Comparison of ENCODE assay signal across 1 cellular context in the genomic region with DNA sequence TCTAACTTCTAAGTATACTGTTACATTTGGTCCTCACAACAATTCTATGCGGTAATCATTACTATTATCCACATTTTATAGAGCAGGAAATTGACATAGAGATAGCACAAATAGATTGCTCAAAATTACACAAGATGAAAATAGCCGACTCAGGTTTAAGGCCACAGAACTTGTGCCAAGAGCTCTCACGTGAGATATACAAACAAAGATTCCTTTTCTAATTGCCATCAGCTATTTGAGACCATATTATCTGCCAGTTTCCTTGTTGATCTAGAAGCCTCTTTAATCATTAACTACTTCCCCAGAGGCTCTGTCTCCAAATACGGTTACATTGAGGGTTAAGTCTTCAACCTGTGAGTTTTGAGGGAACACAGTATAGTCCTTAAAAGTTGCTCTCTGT.
TF ChIP-seq lines count a peak whose summit lies in the region.

No MANE protein-coding gene starts in this region.

TF ChIP-seq in HepG2, 621 proteins besides CTCF, POLR2A, EP300 and RAD21 (continued from another document):
- TF ChIP-seq FOXP1 (IDR thresholded peaks at IDR 0.05) = no peak
- TF ChIP-seq FOXP1 (CRISPR knock-in tag; IDR thresholded peaks at IDR 0.05) = 0 out of 2 replicates have a peak, but pooled peaks have one; percentile 10
- no peak for TF ChIP-seq MED13 (CRISPR knock-in tag; IDR thresholded peaks at IDR 0.05)
- 0 out of 2 replicates have a peak, but pooled peaks have one; percentile 28 for TF ChIP-seq SIX4 (CRISPR knock-in tag; IDR thresholded peaks at IDR 0.05)
- no peak for TF ChIP-seq RFX3 (CRISPR knock-in tag; IDR thresholded peaks at IDR 0.05)
- peak; percentile 83 for TF ChIP-seq BHLHE40 (IDR thresholded peaks at IDR 0.05; ENCODE audit: low read length)
- TF ChIP-seq, protein P1, sequence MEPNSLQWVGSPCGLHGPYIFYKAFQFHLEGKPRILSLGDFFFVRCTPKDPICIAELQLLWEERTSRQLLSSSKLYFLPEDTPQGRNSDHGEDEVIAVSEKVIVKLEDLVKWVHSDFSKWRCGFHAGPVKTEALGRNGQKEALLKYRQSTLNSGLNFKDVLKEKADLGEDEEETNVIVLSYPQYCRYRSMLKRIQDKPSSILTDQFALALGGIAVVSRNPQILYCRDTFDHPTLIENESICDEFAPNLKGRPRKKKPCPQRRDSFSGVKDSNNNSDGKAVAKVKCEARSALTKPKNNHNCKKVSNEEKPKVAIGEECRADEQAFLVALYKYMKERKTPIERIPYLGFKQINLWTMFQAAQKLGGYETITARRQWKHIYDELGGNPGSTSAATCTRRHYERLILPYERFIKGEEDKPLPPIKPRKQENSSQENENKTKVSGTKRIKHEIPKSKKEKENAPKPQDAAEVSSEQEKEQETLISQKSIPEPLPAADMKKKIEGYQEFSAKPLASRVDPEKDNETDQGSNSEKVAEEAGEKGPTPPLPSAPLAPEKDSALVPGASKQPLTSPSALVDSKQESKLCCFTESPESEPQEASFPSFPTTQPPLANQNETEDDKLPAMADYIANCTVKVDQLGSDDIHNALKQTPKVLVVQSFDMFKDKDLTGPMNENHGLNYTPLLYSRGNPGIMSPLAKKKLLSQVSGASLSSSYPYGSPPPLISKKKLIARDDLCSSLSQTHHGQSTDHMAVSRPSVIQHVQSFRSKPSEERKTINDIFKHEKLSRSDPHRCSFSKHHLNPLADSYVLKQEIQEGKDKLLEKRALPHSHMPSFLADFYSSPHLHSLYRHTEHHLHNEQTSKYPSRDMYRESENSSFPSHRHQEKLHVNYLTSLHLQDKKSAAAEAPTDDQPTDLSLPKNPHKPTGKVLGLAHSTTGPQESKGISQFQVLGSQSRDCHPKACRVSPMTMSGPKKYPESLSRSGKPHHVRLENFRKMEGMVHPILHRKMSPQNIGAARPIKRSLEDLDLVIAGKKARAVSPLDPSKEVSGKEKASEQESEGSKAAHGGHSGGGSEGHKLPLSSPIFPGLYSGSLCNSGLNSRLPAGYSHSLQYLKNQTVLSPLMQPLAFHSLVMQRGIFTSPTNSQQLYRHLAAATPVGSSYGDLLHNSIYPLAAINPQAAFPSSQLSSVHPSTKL (CRISPR knock-in tag; IDR thresholded peaks at IDR 0.05) = peak; percentile 16; the same call in 1 of the 2 replicates
